Comparison of ENCODE assay signal across 9 cellular contexts in genomic region chr22:29617922-29618629, GRCh38. TPM values are rescaled to one million over a fixed set of nuclear protein-coding genes. Genes with fewer than 3 reads are reported as not detected.
DNase-seq lines count a peak whose midpoint lies in the region; ATAC-seq, FAIRE-seq and TF ChIP-seq lines count a peak whose summit lies in the region.
"Had no signal": no experiment of that assay in that cellular context is flagged by ENCODE, and none has a peak within 500 bp of the region (broad histone marks: within the 10 kb centered on the region; RNA-seq: fewer than 3 reads in every experiment).

No MANE protein-coding gene starts in this region.

- H3K79me2 ChIP-seq in ACC112 (ENCODE audit: control insufficient read depth, insufficient read depth, low read length, unreplicated experiment) (peaks cover 50% of the 10 kb centered on the region), Karpas-422 (ENCODE audit: low read length) (peaks cover 28% of the 10 kb centered on the region)

- H3K4me1 Mint-ChIP-seq in activated B cell treated with CpG ODN at 0.5 μM for 24 hours, result peaks cover 52% of the 10 kb centered on the region

- H3K4me2 ChIP-seq in Karpas-422 (ENCODE audit: low read depth, low read length, poor library complexity, severe bottlenecking), result no peak overlapping the region

- no peaks in the 10 kb centered on the region for H3K36me3 Mint-ChIP-seq in activated B cell treated with CpG ODN at 0.5 μM for 24 hours (ENCODE audit: low read depth)

- no peaks in the 10 kb centered on the region for H3K9me3 Mint-ChIP-seq in activated B cell treated with CpG ODN at 0.5 μM for 24 hours

- FAIRE-seq in G401.6 (lab: Jason Lieb, UNC), result peak; percentile 98

- CTCF ChIA-PET in activated B cell treated with CpG ODN at 0.5 μM for 24 hours (lab: Charles Lee), result interaction anchor here (1.1 kb wide), 1 partner anchor 11 kb away, joined by 3 read pairs; no protein-coding TSS in a partner anchor

- WGBS in esophagus muscularis mucosa, result 13% methylated on average over 2 of the region's 2 CpGs

- no peaks in the 10 kb centered on the region for H3K27me3 Mint-ChIP-seq in activated B cell treated with CpG ODN at 0.5 μM for 24 hours

- POLR2A ChIA-PET in activated B cell treated with CpG ODN at 0.5 μM for 24 hours (lab: Charles Lee), result interaction anchor here (0.5 kb wide), 1 partner anchor 39 kb away, joined by 3 read pairs; no protein-coding TSS in a partner anchor

- peak overlapping the region; percentile 3 for H3K27ac Mint-ChIP-seq in activated B cell treated with CpG ODN at 0.5 μM for 24 hours

- ATAC-seq in activated B cell treated with CpG ODN at 0.5 μM for 24 hours (ENCODE audit: low read depth) (no peak), HG02870 (IDR thresholded peaks at IDR 0.05; ENCODE audit: unreplicated experiment) (no peak)

- intact Hi-C loops in activated B cell treated with CpG ODN at 0.5 μM for 24 hours (cut with micrococcal nuclease), result loop anchor here (2.0 kb wide), 1 partner anchor 15 kb away; the partner anchor contains the start of gene NF2
- intact Hi-C loops in esophagus muscularis mucosa (cut with DNase I), result no loop called here

- H3K4me3 Mint-ChIP-seq in activated B cell treated with CpG ODN at 0.5 μM for 24 hours, result no peak overlapping the region

- H2AFZ ChIP-seq in ACC112 (ENCODE audit: low read length, unreplicated experiment) (no peak overlapping the region), Karpas-422 (ENCODE audit: low read length) (no peak overlapping the region)

- H3K4me3 ChIP-seq in ACC112 (ENCODE audit: low read depth, low read length) (no peak overlapping the region), Karpas-422 (ENCODE audit: low read length) (no peak overlapping the region), esophagus muscularis mucosa (no peak overlapping the region)

- H3K9me3 ChIP-seq in Karpas-422 (ENCODE audit: low read length) (no peaks in the 10 kb centered on the region), esophagus muscularis mucosa (no peaks in the 10 kb centered on the region)
- H3K9me3 ChIP-seq: neutrophil had no signal

- no peak for TF ChIP-seq POLR2A in esophagus muscularis mucosa (IDR thresholded peaks at IDR 0.05; ENCODE audit: low read depth)

- H3K4me1 ChIP-seq in ACC112 (ENCODE audit: control insufficient read depth, insufficient read depth, low read length, unreplicated experiment) (peaks cover 26% of the 10 kb centered on the region), Karpas-422 (ENCODE audit: low read length) (0 out of 2 replicates have a peak, but pooled peaks cover 3% of the 10 kb centered on the region), esophagus muscularis mucosa (peaks cover 31 to 52% (median 48%) of the 10 kb centered on the region in 4 donors)

- DNase-seq in activated B cell treated with CpG ODN at 0.5 μM for 24 hours (no peak), iris pigment epithelial cell (ENCODE audit: low read depth) (peak; percentile 73), Karpas-422 (no peak), D341Med (ENCODE audit: low spot score) (no peak), esophagus muscularis mucosa (ENCODE audit: extremely low spot score) (no peak)

- no peaks in the 10 kb centered on the region for H3K36me3 ChIP-seq in ACC112 (ENCODE audit: insufficient read depth, low read length)
- H3K36me3 ChIP-seq in Karpas-422 (ENCODE audit: insufficient read depth, low read length), result no peaks in the 10 kb centered on the region
- no peaks in the 10 kb centered on the region for H3K36me3 ChIP-seq in esophagus muscularis mucosa
- H3K36me3 ChIP-seq: neutrophil had no signal

- peaks cover 61% of the 10 kb centered on the region for H4K20me1 ChIP-seq in Karpas-422 (ENCODE audit: insufficient read depth, low read depth, low read length)

- TF ChIP-seq CTCF in activated B cell treated with CpG ODN at 0.5 μM for 24 hours (IDR thresholded peaks at IDR 0.05), result no peak
- no peak for TF ChIP-seq CTCF in esophagus muscularis mucosa (IDR thresholded peaks at IDR 0.05)

- no peak for TF ChIP-seq EP300 in esophagus muscularis mucosa (IDR thresholded peaks at IDR 0.05)

- H3K27ac ChIP-seq in ACC112 (ENCODE audit: low read depth, low read length), result peak overlapping the region; percentile 40; the same call in 1 of the 2 replicates
- no peak overlapping the region for H3K27ac ChIP-seq in Karpas-422 (ENCODE audit: low read length)
- peak overlapping the region in 2 of 4 donors; percentile 7 to 24 for H3K27ac ChIP-seq in esophagus muscularis mucosa (replicated peaks in 1 of 4)
- H3K27ac ChIP-seq: neutrophil had no signal

- H3K27me3 ChIP-seq in ACC112 (ENCODE audit: insufficient read depth, low read length), result no peaks in the 10 kb centered on the region
- no peaks in the 10 kb centered on the region for H3K27me3 ChIP-seq in Karpas-422 (ENCODE audit: low read length)
- no peaks in the 10 kb centered on the region for H3K27me3 ChIP-seq in esophagus muscularis mucosa
- H3K27me3 ChIP-seq: neutrophil had no signal

- H3K9ac ChIP-seq in Karpas-422 (ENCODE audit: low read length), result no peak overlapping the region

- H3K9me2 ChIP-seq in Karpas-422 (replicated peaks; ENCODE audit: insufficient read depth, low read length), result no peaks in the 10 kb centered on the region

RNA-seq across cellular contexts. Expression of gene NF2, which starts 14.6 kb away (rescaled TPM):
- total RNA-seq in activated B cell treated with CpG ODN at 0.5 μM for 24 hours (30.3 and 32.3 TPM in 2 replicates), esophagus muscularis mucosa (10 to 100 TPM; 34.5 to 47.3 (median 42.0) TPM)
- 19.0 and 24.2 TPM in 2 replicates for total RNA-seq in Karpas-422 (2014; rRNA removed; shearing (Covaris generic); ENCODE audit: low replicate concordance)

RNA-seq across cellular contexts. Expression of gene NIPSNAP1, which starts 37.2 kb away (rescaled TPM):
- total RNA-seq in activated B cell treated with CpG ODN at 0.5 μM for 24 hours, result 27.2 and 29.5 TPM in 2 replicates
- 75.9 and 100 TPM in 2 replicates for total RNA-seq in Karpas-422 (2014; rRNA removed; shearing (Covaris generic); ENCODE audit: low replicate concordance)
- 10 to 100 TPM in 2 of 4 donors, 1 to 10 TPM in 2; 5.6 to 17.7 (median 10.8) TPM for total RNA-seq in esophagus muscularis mucosa
